In the genomic region with DNA sequence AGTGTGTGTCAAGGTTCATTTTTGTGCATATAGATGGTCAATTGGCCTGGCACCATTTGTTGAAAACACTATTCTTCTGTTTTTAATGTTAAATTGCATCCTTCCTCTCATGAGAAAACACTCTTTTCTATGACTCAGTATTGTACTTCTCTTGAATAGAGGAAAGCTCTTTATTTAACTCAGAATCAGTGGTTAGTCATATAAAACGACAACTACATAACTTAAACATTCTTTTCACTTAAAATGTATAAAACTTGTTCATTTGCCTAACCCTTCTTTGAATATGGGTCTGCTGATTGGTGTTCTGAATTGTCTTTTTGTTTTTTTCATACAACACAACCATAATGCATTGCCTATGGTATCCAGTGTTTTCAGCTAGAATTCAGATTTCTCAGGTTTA, we compare ENCODE assay signal across 1 cellular context.
TF ChIP-seq lines count a peak whose summit lies in the region.

No MANE protein-coding gene starts in this region.

TF ChIP-seq in endothelial cell of umbilical vein, 7 proteins besides CTCF, POLR2A, EP300 and RAD21:
- TF ChIP-seq FOS (IDR thresholded peaks at IDR 0.05; ENCODE audit: borderline replicate concordance, insufficient read depth, low read length): peak; percentile 25
- no peak for TF ChIP-seq MAX (IDR thresholded peaks at IDR 0.05; ENCODE audit: insufficient read depth, insufficient read length)
- no peak for TF ChIP-seq MYC (IDR thresholded peaks at IDR 0.05; ENCODE audit: low read depth, low read length)
- no peak for TF ChIP-seq GATA2 (IDR thresholded peaks at IDR 0.05; ENCODE audit: insufficient read depth, insufficient read length, low read depth, low read length)
TF ChIP-seq in endothelial cell of umbilical vein: peak in this region for 1.
